ENCODE assay signal across 30 cellular contexts in the genomic region with DNA sequence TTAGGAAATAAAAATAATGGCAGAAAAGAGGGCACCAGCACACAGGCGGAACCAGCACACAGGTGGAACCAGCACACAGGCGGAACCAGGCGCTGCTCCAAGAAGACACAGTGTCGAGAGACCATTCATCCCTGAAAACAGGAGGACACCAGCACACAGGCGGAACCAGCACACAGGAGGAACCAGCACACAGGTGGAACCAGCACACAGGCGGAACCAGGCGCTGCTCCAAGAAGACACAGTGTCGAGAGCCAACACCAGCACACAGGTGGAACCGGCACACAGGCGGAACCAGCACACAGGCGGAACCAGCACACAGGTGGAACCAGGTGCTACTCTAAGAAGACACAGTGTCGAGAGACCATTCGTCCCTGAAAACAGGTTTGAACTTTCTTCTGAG.
"Had no signal": no experiment of that assay in that cellular context is flagged by ENCODE, and none has a peak within 500 bp of the region (broad histone marks: within the 10 kb centered on the region; RNA-seq: fewer than 3 reads in every experiment).

No MANE protein-coding gene starts in this region.

- ATAC-seq: activated CD4-positive, CD25-positive, alpha-beta regulatory T cell treated with anti-CD3 and anti-CD28 coated beads, Interleukin-2, amount 50 U/mL, for 24 hours; activated CD8-positive, alpha-beta T cell treated with anti-CD3 and anti-CD28 coated beads for 36 hours; activated naive CD4-positive, alpha-beta T cell treated with anti-CD3 and anti-CD28 coated beads, Interleukin-2, amount 50 U/mL, for 72 hours; activated T-cell treated with anti-CD3 and anti-CD28 coated beads, Interleukin-2, amount 50 U/mL, for 4 hours; activated T-helper 17 cell treated with anti-CD3 and anti-CD28 coated beads, Interleukin-2, amount 50 U/mL, for 72 hours; esophagus mucosa; foreskin keratinocyte; gastrocnemius medialis; T-helper 17 cell had no signal

- H3K36me3 ChIP-seq: ascending aorta, breast epithelium, cardiac muscle cell, gastrocnemius medialis, WERI-Rb-1 had no signal

- H3K27me3 ChIP-seq: ascending aorta, breast epithelium, cardiac muscle cell, foreskin keratinocyte had no signal

- H3K27ac ChIP-seq: ascending aorta, breast epithelium, cardiac muscle cell, coronary artery, dorsolateral prefrontal cortex, foreskin keratinocyte, gastrocnemius medialis, WERI-Rb-1 had no signal

- DNase-seq: activated B cell treated with CpG ODN at 0.5 μM for 24 hours; activated CD4-positive, alpha-beta T cell treated with anti-CD3 and anti-CD28 coated beads for 48 hours; activated CD4-positive, alpha-beta T cell treated with anti-CD3 and anti-CD28 coated beads, Interleukin-2, amount 50 U/mL, for 1 hour; activated CD4-positive, alpha-beta T cell treated with anti-CD3 and anti-CD28 coated beads, Interleukin-2, amount 50 U/mL, for 48 hours; activated CD8-positive, alpha-beta memory T cell treated with anti-CD3 and anti-CD28 coated beads for 24 hours; activated CD8-positive, alpha-beta T cell treated with anti-CD3 and anti-CD28 coated beads for 36 hours; activated gamma-delta T cell; activated naive CD4-positive, alpha-beta T cell; activated naive CD4-positive, alpha-beta T cell treated with anti-CD3 and anti-CD28 coated beads, Interleukin-2, amount 10 ng/mL, durations not matched to agents 7 days and 5 days; activated naive CD8-positive, alpha-beta T cell treated with anti-CD3 and anti-CD28 coated beads, Interleukin-2, amount 10 ng/mL, durations not matched to agents 7 days and 5 days; activated T-cell treated with anti-CD3 and anti-CD28 coated beads, Interleukin-2, amount 50 U/mL, for 4 hours; central memory CD4-positive, alpha-beta T cell; dorsolateral prefrontal cortex; effector memory CD4-positive, alpha-beta T cell; endodermal cell; foreskin keratinocyte; gastrocnemius medialis; glutamatergic neuron; T-helper 1 cell; T-helper 17 cell; T1000; WERI-Rb-1 had no signal

- H3K4me3 ChIP-seq: ascending aorta, breast epithelium, cardiac muscle cell, coronary artery, dorsolateral prefrontal cortex, gastrocnemius medialis had no signal

- H3K9me3 ChIP-seq: ascending aorta, gastrocnemius medialis had no signal

- H3K4me1 ChIP-seq: ascending aorta, breast epithelium, foreskin keratinocyte, gastrocnemius medialis had no signal
